ENCODE assay signal across 23 cellular contexts in genomic region chr3:30174357-30174756, GRCh38.
"Had no signal": no experiment of that assay in that cellular context is flagged by ENCODE, and none has a peak within 500 bp of the region (broad histone marks: within the 10 kb centered on the region; RNA-seq: fewer than 3 reads in every experiment).

No MANE protein-coding gene starts in this region.

- H3K4me3 ChIP-seq: colonic mucosa, dorsolateral prefrontal cortex, esophagus muscularis mucosa, gastroesophageal sphincter, heart left ventricle, hepatocyte, left ventricle myocardium inferior, lower lobe of right lung, mucosa of descending colon had no signal

- H3K9me3 Mint-ChIP-seq: immature natural killer cell, mesothelial cell of epicardium, naive B cell had no signal

- H3K27me3 ChIP-seq: colonic mucosa, esophagus muscularis mucosa, foreskin keratinocyte, gastroesophageal sphincter, heart left ventricle, hepatocyte had no signal

- H3K4me1 Mint-ChIP-seq: immature natural killer cell, naive B cell had no signal

- H3K36me3 ChIP-seq: colonic mucosa, esophagus muscularis mucosa, gastroesophageal sphincter, heart left ventricle, left ventricle myocardium inferior, lower lobe of right lung had no signal

- H3K4me1 ChIP-seq: colonic mucosa, foreskin keratinocyte, gastroesophageal sphincter, heart left ventricle, lower lobe of right lung had no signal

- DNase-seq: colonic mucosa; dermis blood vessel endothelial cell; dorsolateral prefrontal cortex; effector CD4-positive, alpha-beta T cell; effector memory CD4-positive, alpha-beta T cell; foreskin keratinocyte; hypothalamus; immature natural killer cell; islet precursor cell; kidney; kidney glomerular epithelial cell; left colon; left ventricle myocardium inferior; lower lobe of right lung; mesenchymal stem cell; mucosa of descending colon; naive B cell had no signal

- H3K9me3 ChIP-seq: colonic mucosa, esophagus muscularis mucosa, gastroesophageal sphincter, heart left ventricle, left ventricle myocardium inferior, lower lobe of right lung, mucosa of descending colon had no signal

- H2AFZ ChIP-seq: hepatocyte had no signal

- H3K79me2 ChIP-seq: hepatocyte had no signal

- H3K36me3 Mint-ChIP-seq: immature natural killer cell, mesothelial cell of epicardium, naive B cell had no signal

- H3K4me2 ChIP-seq: hepatocyte had no signal

- H3K27me3 Mint-ChIP-seq: naive B cell had no signal

- ATAC-seq: foreskin keratinocyte, gastroesophageal sphincter, left colon, left lobe of liver, lower lobe of right lung, mucosa of descending colon had no signal

- H3K27ac Mint-ChIP-seq: immature natural killer cell, mesothelial cell of epicardium had no signal

- H3K4me3 Mint-ChIP-seq: immature natural killer cell, mesothelial cell of epicardium, naive B cell had no signal

- H3K27ac ChIP-seq: colonic mucosa, dorsolateral prefrontal cortex, esophagus muscularis mucosa, foreskin keratinocyte, gastroesophageal sphincter, heart left ventricle, hepatocyte, left ventricle myocardium inferior, lower lobe of right lung had no signal
